9 cellular contexts compared by ENCODE assay signal in genomic region chr1:2300004-2300771, GRCh38.
DNase-seq lines count a peak whose midpoint lies in the region; ATAC-seq, FAIRE-seq and TF ChIP-seq lines count a peak whose summit lies in the region.
"Had no signal": no experiment of that assay in that cellular context is flagged by ENCODE, and none has a peak within 500 bp of the region (broad histone marks: within the 10 kb centered on the region; RNA-seq: fewer than 3 reads in every experiment).

No MANE protein-coding gene starts in this region.

- no peaks in the 10 kb centered on the region for H3K27me3 ChIP-seq in dorsolateral prefrontal cortex
- H3K27me3 ChIP-seq in spleen (replicated peaks in 1 of 7): peaks cover 0 to 11% (median 0%) of the 10 kb centered on the region in 7 donors

- FAIRE-seq in RCC 7860 (lab: Jason Lieb, UNC): no peak

- H3K9me3 ChIP-seq in spleen: no peaks in the 10 kb centered on the region

- H3K4me1 ChIP-seq in spleen: peaks cover 49 to 99% (median 83%) of the 10 kb centered on the region in 6 donors

- H3K36me3 ChIP-seq in spleen: peaks cover 3 to 37% (median 25%) of the 10 kb centered on the region in 6 donors

- DNase-seq in activated CD4-positive, CD25-positive, alpha-beta regulatory T cell treated with anti-CD3 and anti-CD28 coated beads, Interleukin-2, amount 50 U/mL, for 72 hours: peak; percentile 73
- DNase-seq in dorsolateral prefrontal cortex (no peak), spleen (peak; percentile 94), COLO668 (lab: John Stamatoyannopoulos, UW; ENCODE audit: unreplicated experiment) (no peak), RCC 7860 (ENCODE audit: low spot score) (no peak), GM03348 (ENCODE audit: low spot score) (no peak)

- H3K4me3 ChIP-seq in dorsolateral prefrontal cortex (peak overlapping the region in 41 of 59 donors; percentile 1 to 48 (median 30)), spleen (peak overlapping the region; percentile 6 to 68 (median 42))

- TF ChIP-seq POLR2A in spleen (IDR thresholded peaks at IDR 0.05): peak in 1 of 3 donors; percentile 13

- ATAC-seq in GM19023 (IDR thresholded peaks at IDR 0.05; ENCODE audit: unreplicated experiment) (peak; percentile 77), HG03066 (IDR thresholded peaks at IDR 0.05; ENCODE audit: low read depth, unreplicated experiment) (peak; percentile 90)

- intact Hi-C loops in dorsolateral prefrontal cortex (cut with DNase I): no loop called here
- intact Hi-C loops in spleen (cut with DNase I; ENCODE audit: low total_unique reads): no loop called here

- WGBS in spleen, 5 donors: 20 to 41% (median 34%) methylated on average over 12 to 32 of the region's 32 CpGs

- peak overlapping the region in 56 of 59 donors; percentile 31 to 96 (median 72) for H3K27ac ChIP-seq in dorsolateral prefrontal cortex
- peak overlapping the region; percentile 85 to 98 (median 96) for H3K27ac ChIP-seq in spleen
- H3K27ac ChIP-seq: VCaP had no signal

- TF ChIP-seq CTCF in dorsolateral prefrontal cortex (IDR thresholded peaks at IDR 0.05 in 54 of 56, conservative IDR thresholded peaks at IDR 0.05 in 2 of 56; ENCODE audit: low read depth in 1 of 56, partially characterized antibody in 56 of 56): no peak
- TF ChIP-seq CTCF in spleen (IDR thresholded peaks at IDR 0.05 in 8 of 11, conservative IDR thresholded peaks at IDR 0.05 in 3 of 11): no peak

Comparison
In these comparisons a context has a peak if more than half of its experiments do, and no peak if none do; other contexts are left out.
1. DNase-seq: peak in activated CD4-positive, CD25-positive, alpha-beta regulatory T cell treated with anti-CD3 and anti-CD28 coated beads, Interleukin-2, amount 50 U/mL, for 72 hours (single experiment) and spleen (single experiment); none in dorsolateral prefrontal cortex (0 of 10), COLO668 (single experiment), RCC 7860 (single experiment) and GM03348 (single experiment).